In the genomic region with DNA sequence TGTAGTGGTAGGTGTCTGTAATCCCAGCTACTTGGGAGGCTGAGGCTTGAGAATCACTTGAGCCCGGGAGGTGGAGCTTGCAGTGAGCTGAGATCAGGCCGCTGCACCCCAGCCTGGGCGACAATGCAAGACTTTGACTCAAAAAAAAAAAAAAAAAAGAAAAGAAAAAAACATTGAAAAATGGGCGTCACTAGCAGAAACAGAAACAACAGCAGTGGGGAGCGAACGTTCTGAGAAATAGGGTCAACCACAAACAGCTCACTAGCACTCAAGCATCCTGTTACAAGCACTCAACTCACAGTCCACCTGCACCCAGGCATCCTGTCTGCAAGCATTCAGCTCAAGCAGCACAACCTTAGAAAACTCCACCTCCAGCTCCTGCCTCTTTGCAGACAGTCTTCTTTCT, we compare ENCODE assay signal across 1 cellular context.
TF ChIP-seq lines count a peak whose summit lies in the region.

No MANE protein-coding gene starts in this region.

TF ChIP-seq in GM23338, 12 proteins besides CTCF, POLR2A, EP300 and RAD21:
- TF ChIP-seq, protein P1, sequence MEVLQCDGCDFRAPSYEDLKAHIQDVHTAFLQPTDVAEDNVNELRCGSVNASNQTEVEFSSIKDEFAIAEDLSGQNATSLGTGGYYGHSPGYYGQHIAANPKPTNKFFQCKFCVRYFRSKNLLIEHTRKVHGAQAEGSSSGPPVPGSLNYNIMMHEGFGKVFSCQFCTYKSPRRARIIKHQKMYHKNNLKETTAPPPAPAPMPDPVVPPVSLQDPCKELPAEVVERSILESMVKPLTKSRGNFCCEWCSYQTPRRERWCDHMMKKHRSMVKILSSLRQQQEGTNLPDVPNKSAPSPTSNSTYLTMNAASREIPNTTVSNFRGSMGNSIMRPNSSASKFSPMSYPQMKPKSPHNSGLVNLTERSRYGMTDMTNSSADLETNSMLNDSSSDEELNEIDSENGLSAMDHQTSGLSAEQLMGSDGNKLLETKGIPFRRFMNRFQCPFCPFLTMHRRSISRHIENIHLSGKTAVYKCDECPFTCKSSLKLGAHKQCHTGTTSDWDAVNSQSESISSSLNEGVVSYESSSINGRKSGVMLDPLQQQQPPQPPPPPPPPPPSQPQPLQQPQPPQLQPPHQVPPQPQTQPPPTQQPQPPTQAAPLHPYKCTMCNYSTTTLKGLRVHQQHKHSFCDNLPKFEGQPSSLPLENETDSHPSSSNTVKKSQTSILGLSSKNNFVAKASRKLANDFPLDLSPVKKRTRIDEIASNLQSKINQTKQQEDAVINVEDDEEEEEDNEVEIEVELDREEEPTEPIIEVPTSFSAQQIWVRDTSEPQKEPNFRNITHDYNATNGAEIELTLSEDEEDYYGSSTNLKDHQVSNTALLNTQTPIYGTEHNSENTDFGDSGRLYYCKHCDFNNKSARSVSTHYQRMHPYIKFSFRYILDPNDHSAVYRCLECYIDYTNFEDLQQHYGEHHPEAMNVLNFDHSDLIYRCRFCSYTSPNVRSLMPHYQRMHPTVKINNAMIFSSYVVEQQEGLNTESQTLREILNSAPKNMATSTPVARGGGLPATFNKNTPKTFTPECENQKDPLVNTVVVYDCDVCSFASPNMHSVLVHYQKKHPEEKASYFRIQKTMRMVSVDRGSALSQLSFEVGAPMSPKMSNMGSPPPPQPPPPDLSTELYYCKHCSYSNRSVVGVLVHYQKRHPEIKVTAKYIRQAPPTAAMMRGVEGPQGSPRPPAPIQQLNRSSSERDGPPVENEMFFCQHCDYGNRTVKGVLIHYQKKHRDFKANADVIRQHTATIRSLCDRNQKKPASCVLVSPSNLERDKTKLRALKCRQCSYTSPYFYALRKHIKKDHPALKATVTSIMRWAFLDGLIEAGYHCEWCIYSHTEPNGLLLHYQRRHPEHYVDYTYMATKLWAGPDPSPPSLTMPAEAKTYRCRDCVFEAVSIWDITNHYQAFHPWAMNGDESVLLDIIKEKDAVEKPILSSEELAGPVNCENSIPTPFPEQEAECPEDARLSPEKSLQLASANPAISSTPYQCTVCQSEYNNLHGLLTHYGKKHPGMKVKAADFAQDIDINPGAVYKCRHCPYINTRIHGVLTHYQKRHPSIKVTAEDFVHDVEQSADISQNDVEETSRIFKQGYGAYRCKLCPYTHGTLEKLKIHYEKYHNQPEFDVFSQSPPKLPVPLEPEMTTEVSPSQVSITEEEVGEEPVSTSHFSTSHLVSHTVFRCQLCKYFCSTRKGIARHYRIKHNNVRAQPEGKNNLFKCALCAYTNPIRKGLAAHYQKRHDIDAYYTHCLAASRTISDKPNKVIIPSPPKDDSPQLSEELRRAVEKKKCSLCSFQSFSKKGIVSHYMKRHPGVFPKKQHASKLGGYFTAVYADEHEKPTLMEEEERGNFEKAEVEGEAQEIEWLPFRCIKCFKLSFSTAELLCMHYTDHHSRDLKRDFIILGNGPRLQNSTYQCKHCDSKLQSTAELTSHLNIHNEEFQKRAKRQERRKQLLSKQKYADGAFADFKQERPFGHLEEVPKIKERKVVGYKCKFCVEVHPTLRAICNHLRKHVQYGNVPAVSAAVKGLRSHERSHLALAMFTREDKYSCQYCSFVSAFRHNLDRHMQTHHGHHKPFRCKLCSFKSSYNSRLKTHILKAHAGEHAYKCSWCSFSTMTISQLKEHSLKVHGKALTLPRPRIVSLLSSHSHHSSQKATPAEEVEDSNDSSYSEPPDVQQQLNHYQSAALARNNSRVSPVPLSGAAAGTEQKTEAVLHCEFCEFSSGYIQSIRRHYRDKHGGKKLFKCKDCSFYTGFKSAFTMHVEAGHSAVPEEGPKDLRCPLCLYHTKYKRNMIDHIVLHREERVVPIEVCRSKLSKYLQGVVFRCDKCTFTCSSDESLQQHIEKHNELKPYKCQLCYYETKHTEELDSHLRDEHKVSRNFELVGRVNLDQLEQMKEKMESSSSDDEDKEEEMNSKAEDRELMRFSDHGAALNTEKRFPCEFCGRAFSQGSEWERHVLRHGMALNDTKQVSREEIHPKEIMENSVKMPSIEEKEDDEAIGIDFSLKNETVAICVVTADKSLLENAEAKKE (CRISPR knock-in tag; IDR thresholded peaks at IDR 0.05) = no peak
- TF ChIP-seq ZNF114 (CRISPR knock-in tag; IDR thresholded peaks at IDR 0.05) (no peak), STAT1 (IDR thresholded peaks at IDR 0.05; ENCODE audit: unreplicated experiment) (no peak), CREB1 (CRISPR knock-in tag; IDR thresholded peaks at IDR 0.05; ENCODE audit: low read depth) (no peak), ZNF331 (CRISPR knock-in tag; IDR thresholded peaks at IDR 0.05; ENCODE audit: low read depth) (no peak), JUNB (IDR thresholded peaks at IDR 0.05; ENCODE audit: unreplicated experiment) (no peak), EZH2 (IDR thresholded peaks at IDR 0.05; ENCODE audit: low read depth, unreplicated experiment) (no peak), NANOG (IDR thresholded peaks at IDR 0.05; ENCODE audit: borderline replicate concordance) (no peak), EZH2phosphoT487 (IDR thresholded peaks at IDR 0.05; ENCODE audit: unreplicated experiment) (no peak), POLR2AphosphoS5 (IDR thresholded peaks at IDR 0.05; ENCODE audit: low read depth) (no peak)
- TF ChIP-seq, protein P2, sequence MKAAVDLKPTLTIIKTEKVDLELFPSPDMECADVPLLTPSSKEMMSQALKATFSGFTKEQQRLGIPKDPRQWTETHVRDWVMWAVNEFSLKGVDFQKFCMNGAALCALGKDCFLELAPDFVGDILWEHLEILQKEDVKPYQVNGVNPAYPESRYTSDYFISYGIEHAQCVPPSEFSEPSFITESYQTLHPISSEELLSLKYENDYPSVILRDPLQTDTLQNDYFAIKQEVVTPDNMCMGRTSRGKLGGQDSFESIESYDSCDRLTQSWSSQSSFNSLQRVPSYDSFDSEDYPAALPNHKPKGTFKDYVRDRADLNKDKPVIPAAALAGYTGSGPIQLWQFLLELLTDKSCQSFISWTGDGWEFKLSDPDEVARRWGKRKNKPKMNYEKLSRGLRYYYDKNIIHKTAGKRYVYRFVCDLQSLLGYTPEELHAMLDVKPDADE (IDR thresholded peaks at IDR 0.05) = no peak
- TF ChIP-seq, protein P3, sequence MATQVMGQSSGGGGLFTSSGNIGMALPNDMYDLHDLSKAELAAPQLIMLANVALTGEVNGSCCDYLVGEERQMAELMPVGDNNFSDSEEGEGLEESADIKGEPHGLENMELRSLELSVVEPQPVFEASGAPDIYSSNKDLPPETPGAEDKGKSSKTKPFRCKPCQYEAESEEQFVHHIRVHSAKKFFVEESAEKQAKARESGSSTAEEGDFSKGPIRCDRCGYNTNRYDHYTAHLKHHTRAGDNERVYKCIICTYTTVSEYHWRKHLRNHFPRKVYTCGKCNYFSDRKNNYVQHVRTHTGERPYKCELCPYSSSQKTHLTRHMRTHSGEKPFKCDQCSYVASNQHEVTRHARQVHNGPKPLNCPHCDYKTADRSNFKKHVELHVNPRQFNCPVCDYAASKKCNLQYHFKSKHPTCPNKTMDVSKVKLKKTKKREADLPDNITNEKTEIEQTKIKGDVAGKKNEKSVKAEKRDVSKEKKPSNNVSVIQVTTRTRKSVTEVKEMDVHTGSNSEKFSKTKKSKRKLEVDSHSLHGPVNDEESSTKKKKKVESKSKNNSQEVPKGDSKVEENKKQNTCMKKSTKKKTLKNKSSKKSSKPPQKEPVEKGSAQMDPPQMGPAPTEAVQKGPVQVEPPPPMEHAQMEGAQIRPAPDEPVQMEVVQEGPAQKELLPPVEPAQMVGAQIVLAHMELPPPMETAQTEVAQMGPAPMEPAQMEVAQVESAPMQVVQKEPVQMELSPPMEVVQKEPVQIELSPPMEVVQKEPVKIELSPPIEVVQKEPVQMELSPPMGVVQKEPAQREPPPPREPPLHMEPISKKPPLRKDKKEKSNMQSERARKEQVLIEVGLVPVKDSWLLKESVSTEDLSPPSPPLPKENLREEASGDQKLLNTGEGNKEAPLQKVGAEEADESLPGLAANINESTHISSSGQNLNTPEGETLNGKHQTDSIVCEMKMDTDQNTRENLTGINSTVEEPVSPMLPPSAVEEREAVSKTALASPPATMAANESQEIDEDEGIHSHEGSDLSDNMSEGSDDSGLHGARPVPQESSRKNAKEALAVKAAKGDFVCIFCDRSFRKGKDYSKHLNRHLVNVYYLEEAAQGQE (IDR thresholded peaks at IDR 0.05; ENCODE audit: unreplicated experiment) = no peak
